ENCODE assay signal across 18 cellular contexts in genomic region chr5:147439253-147439652, GRCh38.
DNase-seq lines count a peak whose midpoint lies in the region; ATAC-seq and TF ChIP-seq lines count a peak whose summit lies in the region.
"Had no signal": no experiment of that assay in that cellular context is flagged by ENCODE, and none has a peak within 500 bp of the region (broad histone marks: within the 10 kb centered on the region; RNA-seq: fewer than 3 reads in every experiment).

No MANE protein-coding gene starts in this region.

- TF ChIP-seq CTCF in NB4 (IDR thresholded peaks at IDR 0.05; ENCODE audit: low read depth, low read length) (no peak), epithelial cell of esophagus (IDR thresholded peaks at IDR 0.05; ENCODE audit: insufficient read depth, low read depth, low read length, missing control alignments) (no peak)

- H3K27ac Mint-ChIP-seq in activated CD4-positive, alpha-beta T cell treated with anti-CD3 and anti-CD28 coated beads for 36 hours = no peak overlapping the region
- H3K27ac Mint-ChIP-seq: activated CD4-positive, alpha-beta memory T cell treated with anti-CD3 and anti-CD28 coated beads, Interleukin-2, amount 10 ng/mL, durations not matched to agents 7 days and 5 days; activated T-helper 2 cell treated with anti-CD3 and anti-CD28 coated beads, Interferon-gamma antibody, Interleukin-2, Interleukin-4, amounts not matched to agents 10 μg/mL and 5 μg/mL and 100 μg/mL, durations not matched to agents 14 hours and 24 hours and 36 hours; CD4-positive, alpha-beta T cell; dendritic cell treated with granulocyte-macrophage colony-stimulating factor and Interleukin-4, amounts not matched to agents 40 ng/mL and 50 ng/mL, for 4 days had no signal

- no peaks in the 10 kb centered on the region for H3K9me3 Mint-ChIP-seq in activated CD4-positive, alpha-beta T cell treated with anti-CD3 and anti-CD28 coated beads for 36 hours (ENCODE audit: low read depth)
- H3K9me3 Mint-ChIP-seq: activated CD4-positive, alpha-beta memory T cell treated with anti-CD3 and anti-CD28 coated beads, Interleukin-2, amount 10 ng/mL, durations not matched to agents 7 days and 5 days; activated T-helper 2 cell treated with anti-CD3 and anti-CD28 coated beads, Interferon-gamma antibody, Interleukin-2, Interleukin-4, amounts not matched to agents 10 μg/mL and 5 μg/mL and 100 μg/mL, durations not matched to agents 14 hours and 24 hours and 36 hours; CD4-positive, alpha-beta T cell; dendritic cell treated with granulocyte-macrophage colony-stimulating factor and Interleukin-4, amounts not matched to agents 40 ng/mL and 50 ng/mL, for 4 days had no signal

- H3K27me3 Mint-ChIP-seq in activated CD4-positive, alpha-beta T cell treated with anti-CD3 and anti-CD28 coated beads for 36 hours = peaks cover 14% of the 10 kb centered on the region
- H3K27me3 Mint-ChIP-seq: activated CD4-positive, alpha-beta memory T cell treated with anti-CD3 and anti-CD28 coated beads, Interleukin-2, amount 10 ng/mL, durations not matched to agents 7 days and 5 days; dendritic cell treated with granulocyte-macrophage colony-stimulating factor and Interleukin-4, amounts not matched to agents 40 ng/mL and 50 ng/mL, for 4 days had no signal

- H3K36me3 Mint-ChIP-seq in activated CD4-positive, alpha-beta T cell treated with anti-CD3 and anti-CD28 coated beads for 36 hours (ENCODE audit: low read depth) = no peaks in the 10 kb centered on the region

- H3K4me3 Mint-ChIP-seq in activated CD4-positive, alpha-beta T cell treated with anti-CD3 and anti-CD28 coated beads for 36 hours = no peak overlapping the region
- H3K4me3 Mint-ChIP-seq: activated CD4-positive, alpha-beta memory T cell treated with anti-CD3 and anti-CD28 coated beads, Interleukin-2, amount 10 ng/mL, durations not matched to agents 7 days and 5 days; CD4-positive, alpha-beta T cell; dendritic cell treated with granulocyte-macrophage colony-stimulating factor and Interleukin-4, amounts not matched to agents 40 ng/mL and 50 ng/mL, for 4 days had no signal

- CTCF ChIA-PET in activated CD4-positive, alpha-beta T cell treated with anti-CD3 and anti-CD28 coated beads for 36 hours (lab: Charles Lee) = no interaction called here

- no peak overlapping the region for H3K4me3 ChIP-seq in NB4 (ENCODE audit: low read depth, low read length)
- no peak overlapping the region for H3K4me3 ChIP-seq in epithelial cell of esophagus (ENCODE audit: low read length)
- H3K4me3 ChIP-seq: prostate gland had no signal

- intact Hi-C loops in activated CD4-positive, alpha-beta T cell treated with anti-CD3 and anti-CD28 coated beads for 36 hours (cut with DNase I, micrococcal nuclease) = no loop called here

- no peak for ATAC-seq in activated CD4-positive, alpha-beta T cell treated with anti-CD3 and anti-CD28 coated beads for 36 hours
- no peak for ATAC-seq in GM18511 (IDR thresholded peaks at IDR 0.05; ENCODE audit: unreplicated experiment)
- no peak for ATAC-seq in GM21423 (IDR thresholded peaks at IDR 0.05; ENCODE audit: unreplicated experiment)
- ATAC-seq: esophagus mucosa had no signal

- DNase-seq in DMS53 (lab: John Stamatoyannopoulos, UW) (peak; percentile 48), DMS53 treated with DMSO at 0.1 percent for 48 hours (lab: John Stamatoyannopoulos, UW; ENCODE audit: unreplicated experiment) (no peak), NB4 (ENCODE audit: low read depth) (peak; percentile 43), epithelial cell of esophagus (ENCODE audit: low read depth) (peak; percentile 47), renal cortical epithelial cell (ENCODE audit: low read depth) (peak; percentile 33)
- DNase-seq in activated CD4-positive, alpha-beta T cell treated with anti-CD3 and anti-CD28 coated beads for 36 hours = no peak
- DNase-seq: activated CD4-positive, alpha-beta memory T cell treated with anti-CD3 and anti-CD28 coated beads, Interleukin-2, amount 10 ng/mL, durations not matched to agents 7 days and 5 days; amniotic stem cell; CD4-positive, alpha-beta T cell; hippocampal formation; left cardiac atrium; NCI-H1105 had no signal

- no peak for TF ChIP-seq POLR2A in NB4 (IDR thresholded peaks at IDR 0.05; ENCODE audit: extremely low read depth, insufficient read length)

- no peaks in the 10 kb centered on the region for H3K4me1 Mint-ChIP-seq in activated CD4-positive, alpha-beta T cell treated with anti-CD3 and anti-CD28 coated beads for 36 hours
- H3K4me1 Mint-ChIP-seq: activated CD4-positive, alpha-beta memory T cell treated with anti-CD3 and anti-CD28 coated beads, Interleukin-2, amount 10 ng/mL, durations not matched to agents 7 days and 5 days had no signal

- POLR2A ChIA-PET in activated CD4-positive, alpha-beta T cell treated with anti-CD3 and anti-CD28 coated beads for 36 hours (lab: Charles Lee) = no interaction called here

Comparison
In these comparisons a context has a peak if more than half of its experiments do, and no peak if none do; other contexts are left out.
1. DNase-seq: peak in DMS53 (single experiment), NB4 (single experiment), epithelial cell of esophagus (single experiment) and renal cortical epithelial cell (single experiment); none in DMS53 treated with DMSO at 0.1 percent for 48 hours (single experiment) and activated CD4-positive, alpha-beta T cell treated with anti-CD3 and anti-CD28 coated beads for 36 hours (single experiment).